ENCODE assay signal across 15 cellular contexts in genomic region chr15:68793776-68794175, GRCh38. TPM values are rescaled to one million over a fixed set of nuclear protein-coding genes. Genes with fewer than 3 reads are reported as not detected.
A peak's percentile ranks its signal among the peaks of the same experiment; 100 is the strongest.
DNase-seq lines count a peak whose midpoint lies in the region; ATAC-seq, FAIRE-seq and TF ChIP-seq lines count a peak whose summit lies in the region.
"Had no signal": no experiment of that assay in that cellular context is flagged by ENCODE, and none has a peak within 500 bp of the region (broad histone marks: within the 10 kb centered on the region; RNA-seq: fewer than 3 reads in every experiment).

No MANE protein-coding gene starts in this region.

- TF ChIP-seq RAD21 in liver (IDR thresholded peaks at IDR 0.05): no peak
- no peak for TF ChIP-seq RAD21 in HepG2 (CRISPR knock-in tag; IDR thresholded peaks at IDR 0.05)

- H3K9ac ChIP-seq in liver (ENCODE audit: low read depth in 1 of 2, low read length in 2 of 2) (no peak overlapping the region), HepG2 (ENCODE audit: insufficient read depth, low read depth, low read length) (no peak overlapping the region)

- H3K4me3 ChIP-seq in liver (ENCODE audit: low read depth in 1 of 3, low read length in 3 of 3): no peak overlapping the region
- H3K4me3 ChIP-seq in HepG2 (replicated peaks in 1 of 3; ENCODE audit: insufficient read depth in 1 of 3, low read depth in 2 of 3, low read length in 3 of 3): no peak overlapping the region
- H3K4me3 ChIP-seq in esophagus squamous epithelium: no peak overlapping the region
- peak overlapping the region; percentile 50 to 53 for H3K4me3 ChIP-seq in neutrophil (ENCODE audit: low read depth in 1 of 2, low read length in 1 of 2)
- H3K4me3 ChIP-seq in vagina: no peak overlapping the region
- H3K4me3 ChIP-seq in ovary: no peak overlapping the region
- H3K4me3 ChIP-seq in gastroesophageal sphincter: no peak overlapping the region
- H3K4me3 ChIP-seq: adrenal gland had no signal

- no peak overlapping the region for H3K4me2 ChIP-seq in HepG2 (ENCODE audit: low read depth, low read length)

- no peak for DNase-seq in HepG2 (ENCODE audit: low spot score)
- DNase-seq in esophagus squamous epithelium (lab: John Stamatoyannopoulos, UW): no peak
- no peak for DNase-seq in vagina (ENCODE audit: extremely low spot score in 2 of 2)
- DNase-seq in ovary: no peak
- DNase-seq: foreskin melanocyte; KBM-7; NCI-H1105; occipital lobe; RPMI8226; stimulated activated naive CD4-positive, alpha-beta T cell had no signal

- no peak for TF ChIP-seq EP300 in HepG2 (IDR thresholded peaks at IDR 0.05; ENCODE audit: low read depth in 2 of 2, low read length in 2 of 2)
- no peak for TF ChIP-seq EP300 in HepG2 (CRISPR knock-in tag; IDR thresholded peaks at IDR 0.05; ENCODE audit: borderline replicate concordance)
- TF ChIP-seq EP300 in ovary (IDR thresholded peaks at IDR 0.05): no peak
- TF ChIP-seq EP300 in gastroesophageal sphincter (IDR thresholded peaks at IDR 0.05): no peak

- H3K9me3 ChIP-seq in liver (ENCODE audit: control insufficient read depth in 4 of 4, low read length in 3 of 4): no peaks in the 10 kb centered on the region
- no peaks in the 10 kb centered on the region for H3K9me3 ChIP-seq in HepG2 (ENCODE audit: low read length)
- H3K9me3 ChIP-seq in esophagus squamous epithelium: no peaks in the 10 kb centered on the region
- no peaks in the 10 kb centered on the region for H3K9me3 ChIP-seq in neutrophil
- no peaks in the 10 kb centered on the region for H3K9me3 ChIP-seq in vagina
- no peaks in the 10 kb centered on the region for H3K9me3 ChIP-seq in ovary
- H3K9me3 ChIP-seq in gastroesophageal sphincter: no peaks in the 10 kb centered on the region
- H3K9me3 ChIP-seq: adrenal gland had no signal

- H3K27ac ChIP-seq in liver (ENCODE audit: low read depth in 1 of 2, low read length in 2 of 2) (peak overlapping the region; percentile 45 to 50), HepG2 (ENCODE audit: extremely low read length, insufficient read depth, low read length) (no peak overlapping the region), esophagus squamous epithelium (peak overlapping the region in 3 of 4 donors; percentile 41 to 87 (median 83)), neutrophil (peak overlapping the region; percentile 92), vagina (peak overlapping the region; percentile 90), ovary (no peak overlapping the region), gastroesophageal sphincter (peak overlapping the region in 1 of 4 donors; percentile 8)

- TF ChIP-seq POLR2A in HepG2 (IDR thresholded peaks at IDR 0.05; ENCODE audit: insufficient read depth in 1 of 2, low read depth in 2 of 2, low read length in 2 of 2): no peak
- no peak for TF ChIP-seq POLR2A in esophagus squamous epithelium (IDR thresholded peaks at IDR 0.05)
- no peak for TF ChIP-seq POLR2A in vagina (IDR thresholded peaks at IDR 0.05)
- TF ChIP-seq POLR2A in ovary (IDR thresholded peaks at IDR 0.05): no peak
- no peak for TF ChIP-seq POLR2A in gastroesophageal sphincter (IDR thresholded peaks at IDR 0.05)

- H3K36me3 ChIP-seq in liver (ENCODE audit: control insufficient read depth in 4 of 4, insufficient read depth in 3 of 4, low read depth in 1 of 4, low read length in 3 of 4) (no peaks in the 10 kb centered on the region), HepG2 (replicated peaks in 1 of 2; ENCODE audit: control insufficient read depth in 1 of 2, insufficient read depth in 2 of 2, low read length in 2 of 2) (peaks cover 10 to 50% of the 10 kb centered on the region in 2 experiments; a peak in 4 of 5 replicates), esophagus squamous epithelium (no peaks in the 10 kb centered on the region), neutrophil (no peaks in the 10 kb centered on the region), vagina (no peaks in the 10 kb centered on the region), ovary (no peaks in the 10 kb centered on the region), gastroesophageal sphincter (no peaks in the 10 kb centered on the region)
- H3K36me3 ChIP-seq: adrenal gland had no signal

- intact Hi-C loops in HepG2 (cut with micrococcal nuclease; ENCODE audit: unreplicated experiment): no loop called here
- intact Hi-C loops in esophagus squamous epithelium (cut with DNase I): no loop called here
- intact Hi-C loops in vagina (cut with DNase I): no loop called here
- intact Hi-C loops in ovary (cut with DNase I): no loop called here

- WGBS in liver: 58% methylated on average over 6 of the region's 6 CpGs
- 93% methylated on average over 6 of the region's 6 CpGs for WGBS in HepG2 (ENCODE audit: low lambda C conversion rate)
- 74 to 75% methylated on average over 6 of the region's 6 CpGs for WGBS in esophagus squamous epithelium, 2 donors
- WGBS in ovary, 3 donors: 80 to 96% (median 94%) methylated on average over 6 of the region's 6 CpGs
- WGBS in gastroesophageal sphincter (ENCODE audit: low coverage in 1 of 2), 2 donors: 79 to 88% methylated on average over 3 to 6 of the region's 6 CpGs

- no peak for TF ChIP-seq CTCF in liver (IDR thresholded peaks at IDR 0.05; ENCODE audit: low read depth, low read length, missing input control)
- TF ChIP-seq CTCF in HepG2 (CRISPR knock-in tag; IDR thresholded peaks at IDR 0.05): no peak
- no peak for TF ChIP-seq CTCF in esophagus squamous epithelium (IDR thresholded peaks at IDR 0.05)
- no peak for TF ChIP-seq CTCF in neutrophil (IDR thresholded peaks at IDR 0.05)
- no peak for TF ChIP-seq CTCF in vagina (IDR thresholded peaks at IDR 0.05)
- no peak for TF ChIP-seq CTCF in ovary (IDR thresholded peaks at IDR 0.05)
- no peak for TF ChIP-seq CTCF in gastroesophageal sphincter (IDR thresholded peaks at IDR 0.05)

- H3K79me2 ChIP-seq in HepG2 (ENCODE audit: insufficient read depth, low read length): peaks cover 100% of the 10 kb centered on the region

- BruUV-seq in HepG2 (replicated peaks; lab: Mats Ljungman, UMichigan): no TSS peak

- H2AFZ ChIP-seq in HepG2 (ENCODE audit: low read length): no peak overlapping the region

- POLR2A ChIA-PET in HepG2 (lab: Yijun Ruan, JAX): no interaction called here

- H3K4me1 ChIP-seq in liver (ENCODE audit: control insufficient read depth in 4 of 4, insufficient read depth in 4 of 4, low read length in 3 of 4) (peaks cover 19 to 59% (median 41%) of the 10 kb centered on the region in 4 donors), HepG2 (ENCODE audit: insufficient read depth, low read length) (peaks cover 58% of the 10 kb centered on the region), esophagus squamous epithelium (peaks cover 69 to 100% (median 82%) of the 10 kb centered on the region in 3 donors), neutrophil (ENCODE audit: control insufficient read depth in 1 of 2, insufficient read depth in 1 of 2, low read depth in 1 of 2, low read length in 1 of 2) (peaks cover 93 to 97% of the 10 kb centered on the region in 2 experiments), vagina (peaks cover 98% of the 10 kb centered on the region), ovary (ENCODE audit: insufficient read depth) (peaks cover 20% of the 10 kb centered on the region), gastroesophageal sphincter (peaks cover 0 to 100% (median 83%) of the 10 kb centered on the region in 3 donors)

- no peak for FAIRE-seq in HepG2 (lab: Jason Lieb, UNC)

- H4K20me1 ChIP-seq in HepG2 (ENCODE audit: insufficient read depth, low read length): peaks cover 97% of the 10 kb centered on the region

- CTCF ChIA-PET in HepG2 (lab: Yijun Ruan, JAX; ENCODE audit: low intra/inter-chr PET ratio, low total read pairs): no interaction called here

- ATAC-seq in HepG2 (no peak), GM21786 (IDR thresholded peaks at IDR 0.05; ENCODE audit: unreplicated experiment) (no peak), gastroesophageal sphincter (no peak)

- in situ Hi-C loops in HepG2 (cut with HindIII; ENCODE audit: extremely low pct_ligation_motif_present, low pct_unique_long_range_greater_than_20kb): no loop called here

- no peaks in the 10 kb centered on the region for H3K27me3 ChIP-seq in liver (ENCODE audit: control insufficient read depth in 4 of 4, insufficient read depth in 4 of 4, low read length in 3 of 4)
- H3K27me3 ChIP-seq in HepG2 (ENCODE audit: control insufficient read depth in 1 of 2, insufficient read depth in 2 of 2, low read length in 2 of 2): no peaks in the 10 kb centered on the region
- H3K27me3 ChIP-seq in esophagus squamous epithelium: no peaks in the 10 kb centered on the region
- no peaks in the 10 kb centered on the region for H3K27me3 ChIP-seq in neutrophil
- no peaks in the 10 kb centered on the region for H3K27me3 ChIP-seq in vagina
- H3K27me3 ChIP-seq in ovary: no peaks in the 10 kb centered on the region
- H3K27me3 ChIP-seq in gastroesophageal sphincter: no peaks in the 10 kb centered on the region
- H3K27me3 ChIP-seq: adrenal gland had no signal

RNA-seq across cellular contexts. Expression of gene ANP32A, which starts 26.9 kb away (rescaled TPM):
- total RNA-seq in liver: 10 to 100 TPM; 30.5 to 45.8 TPM
- 10 to 100 TPM; 33.0 to 60.4 TPM for polyA plus RNA-seq in liver
- total RNA-seq in HepG2 (2016; rRNA removed; fragmentation: Illumina TruSeq; extraction: Trizol): 206 and 323 TPM in 2 replicates
- total RNA-seq in HepG2 (2016; cell fraction: cytosol; rRNA removed; fragmentation: Illumina TruSeq; extraction: Trizol; ENCODE audit: low read depth): 20.6 and 23.7 TPM in 2 replicates
- 211 and 312 TPM in 2 replicates for total RNA-seq in HepG2 (2016; cell fraction: insoluble cytoplasmic fraction; rRNA removed; fragmentation: Illumina TruSeq; extraction: Trizol)
- total RNA-seq in HepG2 (2016; cell fraction: membrane; rRNA removed; fragmentation: Illumina TruSeq; extraction: Trizol): 33.5 and 37.5 TPM in 2 replicates
- total RNA-seq in HepG2 (2016; cell fraction: nucleus; rRNA removed; fragmentation: Illumina TruSeq; extraction: Trizol): 81.8 and 84.7 TPM in 2 replicates
- polyA plus RNA-seq in HepG2 (2011; rRNA removed): 49.3 and 60.6 TPM in 2 replicates
- 28.0 and 36.6 TPM in 2 replicates for polyA plus RNA-seq in HepG2 (2011; cell fraction: cytosol; rRNA removed)
- 25.1 and 25.6 TPM in 2 replicates for polyA plus RNA-seq in HepG2 (2011; cell fraction: nucleus; rRNA removed)
- 144 and 186 TPM in 2 replicates for polyA plus RNA-seq in HepG2 (2012)
- 21.7 and 22.0 TPM in 2 replicates for polyA plus RNA-seq in HepG2 (2016; cell fraction: cytosol; fragmentation: Illumina TruSeq; extraction: Trizol; ENCODE audit: low read depth)
- polyA plus RNA-seq in HepG2 (2016; cell fraction: insoluble cytoplasmic fraction; fragmentation: Illumina TruSeq; extraction: Trizol; ENCODE audit: low read depth): 513 and 558 TPM in 2 replicates
- polyA plus RNA-seq in HepG2 (2016; cell fraction: membrane; fragmentation: Illumina TruSeq; extraction: Trizol; ENCODE audit: low read depth): 26.3 and 31.3 TPM in 2 replicates
- polyA plus RNA-seq in HepG2 (2016; cell fraction: nucleus; fragmentation: Illumina TruSeq; extraction: Trizol; ENCODE audit: insufficient read depth, low read depth): 158 and 180 TPM in 2 replicates
- 22.9 and 64.5 TPM in 2 replicates for polyA minus RNA-seq in HepG2 (2011; rRNA and poly(A)+ RNA removed; ENCODE audit: low replicate concordance)
- 29.8 and 35.1 TPM in 2 replicates for polyA minus RNA-seq in HepG2 (2011; cell fraction: cytosol; rRNA and poly(A)+ RNA removed)
- polyA minus RNA-seq in HepG2 (2011; cell fraction: nucleus; rRNA and poly(A)+ RNA removed): 54.8 and 55.4 TPM in 2 replicates
- 10 to 100 TPM; 40.1 to 71.5 (median 43.8) TPM for total RNA-seq in esophagus squamous epithelium
- total RNA-seq in vagina: 55.2 TPM
- total RNA-seq in ovary: 100 to 1,000 TPM in 1 of 7 donors, 10 to 100 TPM in 6; 29.4 to 119 (median 86.3) TPM
- 100 to 1,000 TPM in 1 of 2 donors, 10 to 100 TPM in 1; 42.8 to 158 TPM for polyA plus RNA-seq in ovary
- 10 to 100 TPM; 42.4 to 75.0 (median 55.6) TPM for total RNA-seq in gastroesophageal sphincter

Comparison
In these comparisons a context has a peak if more than half of its experiments do, and no peak if none do; other contexts are left out.
1. H3K27ac ChIP-seq: peak in liver (2 of 2), esophagus squamous epithelium (3 of 4), neutrophil (single experiment) and vagina (single experiment); none in HepG2 (single experiment) and ovary (0 of 2).
2. H3K4me3 ChIP-seq: peak in neutrophil (2 of 2); none in liver (0 of 3), HepG2 (0 of 3), esophagus squamous epithelium (0 of 4), vagina (0 of 2), ovary (single experiment) and gastroesophageal sphincter (0 of 2).